In the genomic region with DNA sequence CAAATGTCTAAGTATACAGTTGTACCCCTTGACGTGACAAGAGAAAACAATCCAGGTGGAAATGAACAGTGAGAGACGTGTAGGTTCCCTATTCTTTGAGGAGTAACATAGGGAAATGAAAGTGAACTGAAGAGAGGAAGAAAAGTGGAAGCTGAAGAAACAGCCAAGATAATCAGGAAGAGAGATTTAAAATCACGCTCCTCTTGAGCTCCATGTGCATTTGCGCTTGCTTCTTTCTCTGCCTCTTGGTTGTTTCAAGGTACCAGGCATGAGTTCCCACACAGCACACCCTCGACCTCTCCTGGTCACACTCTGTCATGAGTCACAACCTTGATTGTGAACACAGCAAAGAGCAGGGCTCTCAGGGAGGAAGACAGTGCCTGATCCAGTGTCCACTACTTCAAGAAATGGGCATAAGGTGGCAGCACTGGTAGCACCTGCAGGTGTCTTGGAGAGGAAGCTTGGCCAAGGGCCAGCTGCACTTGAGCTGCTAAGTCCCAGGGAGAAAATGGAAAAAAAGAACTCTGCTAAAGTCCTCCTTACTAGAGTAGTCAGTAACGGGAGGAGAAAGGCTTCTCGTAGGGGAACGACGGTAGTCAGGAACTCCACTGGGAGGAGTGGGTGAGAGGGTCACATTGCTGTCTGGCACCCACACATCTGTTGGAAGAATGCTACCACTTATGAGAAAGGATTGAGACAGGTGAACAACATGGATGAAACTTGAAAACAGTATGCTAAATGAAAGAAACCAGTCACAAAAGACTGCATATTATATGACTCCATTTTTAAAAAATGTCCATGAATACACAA, we compare ENCODE assay signal across 1 cellular context.
TF ChIP-seq lines count a peak whose summit lies in the region.

No MANE protein-coding gene starts in this region.

TF ChIP-seq in K562, 482 proteins besides CTCF, POLR2A, EP300 and RAD21 (continued from another document and continues in another):
- TF ChIP-seq, protein P1, sequence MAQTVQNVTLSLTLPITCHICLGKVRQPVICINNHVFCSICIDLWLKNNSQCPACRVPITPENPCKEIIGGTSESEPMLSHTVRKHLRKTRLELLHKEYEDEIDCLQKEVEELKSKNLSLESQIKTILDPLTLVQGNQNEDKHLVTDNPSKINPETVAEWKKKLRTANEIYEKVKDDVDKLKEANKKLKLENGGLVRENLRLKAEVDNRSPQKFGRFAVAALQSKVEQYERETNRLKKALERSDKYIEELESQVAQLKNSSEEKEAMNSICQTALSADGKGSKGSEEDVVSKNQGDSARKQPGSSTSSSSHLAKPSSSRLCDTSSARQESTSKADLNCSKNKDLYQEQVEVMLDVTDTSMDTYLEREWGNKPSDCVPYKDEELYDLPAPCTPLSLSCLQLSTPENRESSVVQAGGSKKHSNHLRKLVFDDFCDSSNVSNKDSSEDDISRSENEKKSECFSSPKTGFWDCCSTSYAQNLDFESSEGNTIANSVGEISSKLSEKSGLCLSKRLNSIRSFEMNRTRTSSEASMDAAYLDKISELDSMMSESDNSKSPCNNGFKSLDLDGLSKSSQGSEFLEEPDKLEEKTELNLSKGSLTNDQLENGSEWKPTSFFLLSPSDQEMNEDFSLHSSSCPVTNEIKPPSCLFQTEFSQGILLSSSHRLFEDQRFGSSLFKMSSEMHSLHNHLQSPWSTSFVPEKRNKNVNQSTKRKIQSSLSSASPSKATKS (CRISPR knock-in tag; IDR thresholded peaks at IDR 0.05): no peak
- TF ChIP-seq ZNF79 (CRISPR knock-in tag; IDR thresholded peaks at IDR 0.05; ENCODE audit: low read depth) (no peak), HDAC2 (IDR thresholded peaks at IDR 0.05) (0 out of 2 replicates have a peak, but pooled peaks have one; percentile 31), HCFC1 (IDR thresholded peaks at IDR 0.05; ENCODE audit: low read depth, low read length) (no peak), TSC22D4 (tag; IDR thresholded peaks at IDR 0.05) (no peak), CEBPG (CRISPR knock-in tag; IDR thresholded peaks at IDR 0.05) (no peak), CEBPG (tag; conservative IDR thresholded peaks at IDR 0.05 in 1 of 2, IDR thresholded peaks at IDR 0.05 in 1 of 2) (no peak), DMBX1 (CRISPR knock-in tag; IDR thresholded peaks at IDR 0.05; ENCODE audit: borderline replicate concordance) (no peak), RB1 (IDR thresholded peaks at IDR 0.05; ENCODE audit: low read depth) (peak; percentile 21; the same call in 1 of the 2 replicates), ZFP1 (CRISPR knock-in tag; IDR thresholded peaks at IDR 0.05) (no peak), RBM39 (optimal IDR thresholded peaks at IDR 0.05; ENCODE audit: low read depth, low read length) (no peak), TOE1 (IDR thresholded peaks at IDR 0.05; ENCODE audit: borderline replicate concordance) (peak; percentile 62; the same call in 1 of the 2 replicates), TOE1 (CRISPR knock-in tag; IDR thresholded peaks at IDR 0.05; ENCODE audit: borderline replicate concordance, low read depth) (no peak), TRIM28 (IDR thresholded peaks at IDR 0.05) (0 out of 2 replicates have a peak, but pooled peaks have one; percentile 15), E2F3 (CRISPR knock-in tag; IDR thresholded peaks at IDR 0.05) (no peak), ZC3H11A (IDR thresholded peaks at IDR 0.05; ENCODE audit: low read depth, low read length) (no peak), MIER1 (IDR thresholded peaks at IDR 0.05; ENCODE audit: low read depth) (no peak), SAFB (IDR thresholded peaks at IDR 0.05; ENCODE audit: borderline replicate concordance, low read depth, low read length) (no peak), ZNF140 (CRISPR knock-in tag; IDR thresholded peaks at IDR 0.05) (no peak), MAFK (IDR thresholded peaks at IDR 0.05; ENCODE audit: low read length) (no peak), HOXB6 (CRISPR knock-in tag; IDR thresholded peaks at IDR 0.05; ENCODE audit: borderline replicate concordance) (no peak), KAT8 (IDR thresholded peaks at IDR 0.05; ENCODE audit: low read depth) (no peak), ZNF699 (CRISPR knock-in tag; IDR thresholded peaks at IDR 0.05; ENCODE audit: insufficient replicate concordance) (no peak), ZNF444 (CRISPR knock-in tag; IDR thresholded peaks at IDR 0.05) (no peak), POLR2B (IDR thresholded peaks at IDR 0.05; ENCODE audit: low read depth, partially characterized antibody) (no peak), CBX1 (IDR thresholded peaks at IDR 0.05; ENCODE audit: low read depth) (no peak; the same call in 1 of the 2 replicates), BRCA1 (IDR thresholded peaks at IDR 0.05) (no peak), BRCA1 (CRISPR knock-in tag; IDR thresholded peaks at IDR 0.05) (no peak), SRSF1 (IDR thresholded peaks at IDR 0.05; ENCODE audit: low read depth, low read length) (no peak)
- TF ChIP-seq, protein P2, sequence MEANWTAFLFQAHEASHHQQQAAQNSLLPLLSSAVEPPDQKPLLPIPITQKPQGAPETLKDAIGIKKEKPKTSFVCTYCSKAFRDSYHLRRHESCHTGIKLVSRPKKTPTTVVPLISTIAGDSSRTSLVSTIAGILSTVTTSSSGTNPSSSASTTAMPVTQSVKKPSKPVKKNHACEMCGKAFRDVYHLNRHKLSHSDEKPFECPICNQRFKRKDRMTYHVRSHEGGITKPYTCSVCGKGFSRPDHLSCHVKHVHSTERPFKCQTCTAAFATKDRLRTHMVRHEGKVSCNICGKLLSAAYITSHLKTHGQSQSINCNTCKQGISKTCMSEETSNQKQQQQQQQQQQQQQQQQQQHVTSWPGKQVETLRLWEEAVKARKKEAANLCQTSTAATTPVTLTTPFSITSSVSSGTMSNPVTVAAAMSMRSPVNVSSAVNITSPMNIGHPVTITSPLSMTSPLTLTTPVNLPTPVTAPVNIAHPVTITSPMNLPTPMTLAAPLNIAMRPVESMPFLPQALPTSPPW (CRISPR knock-in tag; IDR thresholded peaks at IDR 0.05): peak; percentile 75
- TF ChIP-seq, protein P3, sequence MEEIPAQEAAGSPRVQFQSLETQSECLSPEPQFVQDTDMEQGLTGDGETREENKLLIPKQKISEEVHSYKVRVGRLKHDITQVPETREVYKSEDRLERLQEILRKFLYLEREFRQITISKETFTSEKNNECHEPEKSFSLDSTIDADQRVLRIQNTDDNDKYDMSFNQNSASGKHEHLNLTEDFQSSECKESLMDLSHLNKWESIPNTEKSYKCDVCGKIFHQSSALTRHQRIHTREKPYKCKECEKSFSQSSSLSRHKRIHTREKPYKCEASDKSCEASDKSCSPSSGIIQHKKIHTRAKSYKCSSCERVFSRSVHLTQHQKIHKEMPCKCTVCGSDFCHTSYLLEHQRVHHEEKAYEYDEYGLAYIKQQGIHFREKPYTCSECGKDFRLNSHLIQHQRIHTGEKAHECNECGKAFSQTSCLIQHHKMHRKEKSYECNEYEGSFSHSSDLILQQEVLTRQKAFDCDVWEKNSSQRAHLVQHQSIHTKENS (CRISPR knock-in tag; IDR thresholded peaks at IDR 0.05): no peak
- TF ChIP-seq, protein P4, sequence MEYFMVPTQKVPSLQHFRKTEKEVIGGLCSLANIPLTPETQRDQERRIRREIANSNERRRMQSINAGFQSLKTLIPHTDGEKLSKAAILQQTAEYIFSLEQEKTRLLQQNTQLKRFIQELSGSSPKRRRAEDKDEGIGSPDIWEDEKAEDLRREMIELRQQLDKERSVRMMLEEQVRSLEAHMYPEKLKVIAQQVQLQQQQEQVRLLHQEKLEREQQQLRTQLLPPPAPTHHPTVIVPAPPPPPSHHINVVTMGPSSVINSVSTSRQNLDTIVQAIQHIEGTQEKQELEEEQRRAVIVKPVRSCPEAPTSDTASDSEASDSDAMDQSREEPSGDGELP (CRISPR knock-in tag; IDR thresholded peaks at IDR 0.05; ENCODE audit: borderline replicate concordance): peak; percentile 53
- TF ChIP-seq, protein P5, sequence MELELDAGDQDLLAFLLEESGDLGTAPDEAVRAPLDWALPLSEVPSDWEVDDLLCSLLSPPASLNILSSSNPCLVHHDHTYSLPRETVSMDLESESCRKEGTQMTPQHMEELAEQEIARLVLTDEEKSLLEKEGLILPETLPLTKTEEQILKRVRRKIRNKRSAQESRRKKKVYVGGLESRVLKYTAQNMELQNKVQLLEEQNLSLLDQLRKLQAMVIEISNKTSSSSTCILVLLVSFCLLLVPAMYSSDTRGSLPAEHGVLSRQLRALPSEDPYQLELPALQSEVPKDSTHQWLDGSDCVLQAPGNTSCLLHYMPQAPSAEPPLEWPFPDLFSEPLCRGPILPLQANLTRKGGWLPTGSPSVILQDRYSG (tag; conservative IDR thresholded peaks at IDR 0.05; ENCODE audit: low read depth): 0 out of 2 replicates have a peak, but pooled peaks have one; percentile 20
- TF ChIP-seq, protein P6, sequence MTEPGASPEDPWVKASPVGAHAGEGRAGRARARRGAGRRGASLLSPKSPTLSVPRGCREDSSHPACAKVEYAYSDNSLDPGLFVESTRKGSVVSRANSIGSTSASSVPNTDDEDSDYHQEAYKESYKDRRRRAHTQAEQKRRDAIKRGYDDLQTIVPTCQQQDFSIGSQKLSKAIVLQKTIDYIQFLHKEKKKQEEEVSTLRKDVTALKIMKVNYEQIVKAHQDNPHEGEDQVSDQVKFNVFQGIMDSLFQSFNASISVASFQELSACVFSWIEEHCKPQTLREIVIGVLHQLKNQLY (CRISPR knock-in tag; conservative IDR thresholded peaks at IDR 0.05): no peak; a peak in 1 of 4 replicates
- TF ChIP-seq, protein P7, sequence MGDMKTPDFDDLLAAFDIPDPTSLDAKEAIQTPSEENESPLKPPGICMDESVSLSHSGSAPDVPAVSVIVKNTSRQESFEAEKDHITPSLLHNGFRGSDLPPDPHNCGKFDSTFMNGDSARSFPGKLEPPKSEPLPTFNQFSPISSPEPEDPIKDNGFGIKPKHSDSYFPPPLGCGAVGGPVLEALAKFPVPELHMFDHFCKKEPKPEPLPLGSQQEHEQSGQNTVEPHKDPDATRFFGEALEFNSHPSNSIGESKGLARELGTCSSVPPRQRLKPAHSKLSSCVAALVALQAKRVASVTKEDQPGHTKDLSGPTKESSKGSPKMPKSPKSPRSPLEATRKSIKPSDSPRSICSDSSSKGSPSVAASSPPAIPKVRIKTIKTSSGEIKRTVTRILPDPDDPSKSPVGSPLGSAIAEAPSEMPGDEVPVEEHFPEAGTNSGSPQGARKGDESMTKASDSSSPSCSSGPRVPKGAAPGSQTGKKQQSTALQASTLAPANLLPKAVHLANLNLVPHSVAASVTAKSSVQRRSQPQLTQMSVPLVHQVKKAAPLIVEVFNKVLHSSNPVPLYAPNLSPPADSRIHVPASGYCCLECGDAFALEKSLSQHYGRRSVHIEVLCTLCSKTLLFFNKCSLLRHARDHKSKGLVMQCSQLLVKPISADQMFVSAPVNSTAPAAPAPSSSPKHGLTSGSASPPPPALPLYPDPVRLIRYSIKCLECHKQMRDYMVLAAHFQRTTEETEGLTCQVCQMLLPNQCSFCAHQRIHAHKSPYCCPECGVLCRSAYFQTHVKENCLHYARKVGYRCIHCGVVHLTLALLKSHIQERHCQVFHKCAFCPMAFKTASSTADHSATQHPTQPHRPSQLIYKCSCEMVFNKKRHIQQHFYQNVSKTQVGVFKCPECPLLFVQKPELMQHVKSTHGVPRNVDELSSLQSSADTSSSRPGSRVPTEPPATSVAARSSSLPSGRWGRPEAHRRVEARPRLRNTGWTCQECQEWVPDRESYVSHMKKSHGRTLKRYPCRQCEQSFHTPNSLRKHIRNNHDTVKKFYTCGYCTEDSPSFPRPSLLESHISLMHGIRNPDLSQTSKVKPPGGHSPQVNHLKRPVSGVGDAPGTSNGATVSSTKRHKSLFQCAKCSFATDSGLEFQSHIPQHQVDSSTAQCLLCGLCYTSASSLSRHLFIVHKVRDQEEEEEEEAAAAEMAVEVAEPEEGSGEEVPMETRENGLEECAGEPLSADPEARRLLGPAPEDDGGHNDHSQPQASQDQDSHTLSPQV (IDR thresholded peaks at IDR 0.05): peak; percentile 53; the same call in 1 of the 2 replicates
- TF ChIP-seq, protein P8, sequence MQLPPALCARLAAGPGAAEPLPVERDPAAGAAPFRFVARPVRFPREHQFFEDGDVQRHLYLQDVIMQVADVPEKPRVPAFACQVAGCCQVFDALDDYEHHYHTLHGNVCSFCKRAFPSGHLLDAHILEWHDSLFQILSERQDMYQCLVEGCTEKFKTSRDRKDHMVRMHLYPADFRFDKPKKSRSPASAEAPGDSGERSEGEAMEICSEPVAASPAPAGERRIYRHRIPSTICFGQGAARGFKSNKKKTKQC (CRISPR knock-in tag; IDR thresholded peaks at IDR 0.05): no peak
- TF ChIP-seq, protein P9, sequence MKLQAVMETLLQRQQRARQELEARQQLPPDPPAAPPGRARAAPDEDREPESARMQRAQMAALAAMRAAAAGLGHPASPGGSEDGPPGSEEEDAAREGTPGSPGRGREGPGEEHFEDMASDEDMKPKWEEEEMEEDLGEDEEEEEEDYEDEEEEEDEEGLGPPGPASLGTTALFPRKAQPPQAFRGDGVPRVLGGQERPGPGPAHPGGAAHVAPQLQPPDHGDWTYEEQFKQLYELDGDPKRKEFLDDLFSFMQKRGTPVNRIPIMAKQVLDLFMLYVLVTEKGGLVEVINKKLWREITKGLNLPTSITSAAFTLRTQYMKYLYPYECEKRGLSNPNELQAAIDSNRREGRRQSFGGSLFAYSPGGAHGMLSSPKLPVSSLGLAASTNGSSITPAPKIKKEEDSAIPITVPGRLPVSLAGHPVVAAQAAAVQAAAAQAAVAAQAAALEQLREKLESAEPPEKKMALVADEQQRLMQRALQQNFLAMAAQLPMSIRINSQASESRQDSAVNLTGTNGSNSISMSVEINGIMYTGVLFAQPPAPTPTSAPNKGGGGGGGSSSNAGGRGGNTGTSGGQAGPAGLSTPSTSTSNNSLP (IDR thresholded peaks at IDR 0.05; ENCODE audit: borderline replicate concordance, low read depth, low read length): 0 out of 2 replicates have a peak, but pooled peaks have one; percentile 14
- TF ChIP-seq, protein P10, sequence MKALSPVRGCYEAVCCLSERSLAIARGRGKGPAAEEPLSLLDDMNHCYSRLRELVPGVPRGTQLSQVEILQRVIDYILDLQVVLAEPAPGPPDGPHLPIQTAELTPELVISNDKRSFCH (CRISPR knock-in tag; IDR thresholded peaks at IDR 0.05): no peak
- TF ChIP-seq, protein P10 (tag; IDR thresholded peaks at IDR 0.05): no peak
- TF ChIP-seq, protein P11, sequence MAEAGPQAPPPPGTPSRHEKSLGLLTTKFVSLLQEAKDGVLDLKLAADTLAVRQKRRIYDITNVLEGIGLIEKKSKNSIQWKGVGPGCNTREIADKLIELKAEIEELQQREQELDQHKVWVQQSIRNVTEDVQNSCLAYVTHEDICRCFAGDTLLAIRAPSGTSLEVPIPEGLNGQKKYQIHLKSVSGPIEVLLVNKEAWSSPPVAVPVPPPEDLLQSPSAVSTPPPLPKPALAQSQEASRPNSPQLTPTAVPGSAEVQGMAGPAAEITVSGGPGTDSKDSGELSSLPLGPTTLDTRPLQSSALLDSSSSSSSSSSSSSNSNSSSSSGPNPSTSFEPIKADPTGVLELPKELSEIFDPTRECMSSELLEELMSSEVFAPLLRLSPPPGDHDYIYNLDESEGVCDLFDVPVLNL (CRISPR knock-in tag; IDR thresholded peaks at IDR 0.05; ENCODE audit: low read depth): no peak
